Comparison of ENCODE assay signal across 1 cellular context in the genomic region with DNA sequence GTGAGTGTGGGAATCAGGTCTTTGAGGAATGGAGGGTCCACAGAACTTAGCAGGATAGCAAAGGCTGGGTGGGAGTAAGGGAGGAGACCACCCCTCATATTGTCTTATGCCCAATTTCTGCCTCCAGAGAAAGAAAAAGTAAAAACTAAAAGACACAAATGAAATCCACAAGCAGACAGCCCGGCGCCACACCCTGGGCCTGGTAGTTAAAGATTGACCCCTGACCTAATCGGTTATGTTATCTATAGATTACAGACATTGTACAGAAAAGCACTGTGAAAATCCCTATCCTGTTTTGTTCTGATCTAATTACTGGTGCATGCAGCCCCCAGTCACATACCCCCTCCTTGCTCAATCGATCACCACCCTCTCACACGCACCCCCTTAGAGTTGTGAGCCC.
A peak's percentile ranks its signal among the peaks of the same experiment; 100 is the strongest.
TF ChIP-seq lines count a peak whose summit lies in the region.
"Not testable (repeated sequence)": the region's sequence is repeated elsewhere in the genome, so short reads cannot be mapped to it uniquely, and the experiment has no call there.

No MANE protein-coding gene starts in this region.

TF ChIP-seq in K562, 482 proteins besides CTCF, POLR2A, EP300 and RAD21:
- peak; percentile 74 for TF ChIP-seq SMAD4 (CRISPR knock-in tag; conservative IDR thresholded peaks at IDR 0.05)
- TF ChIP-seq TCF3 (CRISPR knock-in tag; IDR thresholded peaks at IDR 0.05): peak; percentile 49
- TF ChIP-seq NR2C2 (CRISPR knock-in tag; IDR thresholded peaks at IDR 0.05): not testable (repeated sequence)
- peak; percentile 37; the same call in 1 of the 2 replicates for TF ChIP-seq NR2C2 (tag; IDR thresholded peaks at IDR 0.05)
- 0 out of 2 replicates have a peak, but pooled peaks have one; percentile 12 for TF ChIP-seq SMARCA4 (IDR thresholded peaks at IDR 0.05)
- peak; percentile 64 for TF ChIP-seq CBFA2T3 (IDR thresholded peaks at IDR 0.05)
- TF ChIP-seq CBFA2T2 (conservative IDR thresholded peaks at IDR 0.05): peak; percentile 54; the same call in 1 of the 2 replicates
- TF ChIP-seq ZNF707 (CRISPR knock-in tag; conservative IDR thresholded peaks at IDR 0.05): peak; percentile 63; the same call in 1 of the 2 replicates
- peak; percentile 36; the same call in 1 of the 2 replicates for TF ChIP-seq NCOR1 (IDR thresholded peaks at IDR 0.05)
- TF ChIP-seq ZFX (CRISPR knock-in tag; IDR thresholded peaks at IDR 0.05): peak; percentile 24; the same call in 1 of the 2 replicates
- 0 out of 2 replicates have a peak, but pooled peaks have one; percentile 42 for TF ChIP-seq MTA2 (IDR thresholded peaks at IDR 0.05; ENCODE audit: low read depth)
- peak; percentile 62 for TF ChIP-seq TAL1 (IDR thresholded peaks at IDR 0.05)
- peak; percentile 67 for TF ChIP-seq ARID1B (IDR thresholded peaks at IDR 0.05)
- peak; percentile 66; the same call in 1 of the 2 replicates for TF ChIP-seq NR2C1 (IDR thresholded peaks at IDR 0.05)
- TF ChIP-seq NR2C1 (tag; IDR thresholded peaks at IDR 0.05): peak; percentile 86
